8 cellular contexts compared by ENCODE assay signal in genomic region chr4:186304216-186304615, GRCh38. TPM values are rescaled to one million over a fixed set of nuclear protein-coding genes. Genes with fewer than 3 reads are reported as not detected.
"Had no signal": no experiment of that assay in that cellular context is flagged by ENCODE, and none has a peak within 500 bp of the region (broad histone marks: within the 10 kb centered on the region; RNA-seq: fewer than 3 reads in every experiment).

No MANE protein-coding gene starts in this region.

- H3K36me3 Mint-ChIP-seq: IgD-negative memory B cell had no signal

- H3K4me2 ChIP-seq: GM23338 had no signal

- H3K4me3 Mint-ChIP-seq: GM23338, H9, IgD-negative memory B cell had no signal

- H3K4me1 Mint-ChIP-seq: IgD-negative memory B cell had no signal

- DNase-seq: H9, HCEC 1CT had no signal

- FAIRE-seq: H1, H54, HTR-8/SVneo had no signal

- H3K9me3 Mint-ChIP-seq: GM23338, H9 had no signal

- H3K27ac Mint-ChIP-seq: GM23338, H9, IgD-negative memory B cell had no signal

- H3K4me3 ChIP-seq: GM23338 had no signal

RNA-seq across cellular contexts. Expression of gene F11, which starts 38.2 kb away (rescaled TPM):
- total RNA-seq: HT-29 had no signal
- polyA plus RNA-seq: IgD-negative memory B cell had no signal
